Comparison of ENCODE assay signal across 8 cellular contexts in genomic region chr11:117095301-117096139, GRCh38. TPM values are rescaled to one million over a fixed set of nuclear protein-coding genes. Genes with fewer than 3 reads are reported as not detected.
A peak's percentile ranks its signal among the peaks of the same experiment; 100 is the strongest.
DNase-seq lines count a peak whose midpoint lies in the region; ATAC-seq and TF ChIP-seq lines count a peak whose summit lies in the region.

No MANE protein-coding gene starts in this region.

- H3F3A ChIP-seq in neural cell (ENCODE audit: insufficient read depth, low read length, poor library complexity, severe bottlenecking): no peaks in the 10 kb centered on the region

- H3K9me3 ChIP-seq in colonic mucosa (no peaks in the 10 kb centered on the region), neural cell (ENCODE audit: low read length) (no peaks in the 10 kb centered on the region)

- no peaks in the 10 kb centered on the region for H4K20me1 ChIP-seq in neural cell (ENCODE audit: insufficient read depth)

- no peak overlapping the region for H3K4me3 ChIP-seq in colonic mucosa
- H3K4me3 ChIP-seq in neural cell (ENCODE audit: low read length): peak overlapping the region; percentile 86
- H3K4me3 ChIP-seq in H7 (ENCODE audit: insufficient read depth, low read depth, low read length): no peak overlapping the region

- TF ChIP-seq CTCF in colonic mucosa (IDR thresholded peaks at IDR 0.05) (no peak), neural cell (IDR thresholded peaks at IDR 0.05; ENCODE audit: poor library complexity, severe bottlenecking) (no peak)

- H2AFZ ChIP-seq in neural cell (ENCODE audit: low read depth, low read length): no peak overlapping the region

- H3K36me3 ChIP-seq in colonic mucosa: no peaks in the 10 kb centered on the region
- H3K36me3 ChIP-seq in neural cell (ENCODE audit: insufficient read depth, low read length): no peaks in the 10 kb centered on the region
- no peaks in the 10 kb centered on the region for H3K36me3 ChIP-seq in H7 (replicated peaks; ENCODE audit: control insufficient read depth, insufficient read depth, low read length)

- peaks cover 77% of the 10 kb centered on the region for H3K79me2 ChIP-seq in neural cell (replicated peaks; ENCODE audit: insufficient read depth, low read length)

- ATAC-seq in GM19035 (IDR thresholded peaks at IDR 0.05; ENCODE audit: unreplicated experiment) (no peak), HG03097 (IDR thresholded peaks at IDR 0.05; ENCODE audit: low FRiP score, unreplicated experiment) (no peak)

- no peak for TF ChIP-seq RAD21 in neural cell (conservative IDR thresholded peaks at IDR 0.05)

- peak; percentile 66 for DNase-seq in ELR (ENCODE audit: low read depth)
- peak; percentile 70 for DNase-seq in NCI-H524 treated with DMSO at 0.1 percent for 48 hours (lab: John Stamatoyannopoulos, UW)
- no peak for DNase-seq in colonic mucosa
- no peak for DNase-seq in NCI-H2029 (lab: John Stamatoyannopoulos, UW)
- no peak for DNase-seq in H7

- H3K4me2 ChIP-seq in neural cell (ENCODE audit: low read length): peak overlapping the region; percentile 86

- H3K27ac ChIP-seq in colonic mucosa (peak overlapping the region; percentile 81), neural cell (ENCODE audit: low read length) (peak overlapping the region; percentile 93)

- no peak for TF ChIP-seq EP300 in neural cell (conservative IDR thresholded peaks at IDR 0.05; ENCODE audit: poor library complexity, severe bottlenecking)

- no peaks in the 10 kb centered on the region for H3K27me3 ChIP-seq in colonic mucosa
- H3K27me3 ChIP-seq in neural cell (ENCODE audit: insufficient read depth, low read depth, low read length): no peaks in the 10 kb centered on the region
- no peaks in the 10 kb centered on the region for H3K27me3 ChIP-seq in H7 (ENCODE audit: control insufficient read depth, insufficient read depth, low read length)

- H3K4me1 ChIP-seq in colonic mucosa: peaks cover 17% of the 10 kb centered on the region

- H3K9me2 ChIP-seq in neural cell (ENCODE audit: insufficient read depth, low read length): no peaks in the 10 kb centered on the region

- peak overlapping the region in 1 of 2 donors; percentile 60 for H3K9ac ChIP-seq in colonic mucosa (ENCODE audit: low read depth in 2 of 2, low read length in 2 of 2)
- peak overlapping the region; percentile 96 for H3K9ac ChIP-seq in neural cell (ENCODE audit: low read length)

- intact Hi-C loops in colonic mucosa (cut with DNase I): no loop called here

TF ChIP-seq in neural cell, 6 proteins besides CTCF, POLR2A, EP300 and RAD21:
- TF ChIP-seq EZH2 (IDR thresholded peaks at IDR 0.05; ENCODE audit: borderline replicate concordance, insufficient read depth, low read length, poor library complexity, severe bottlenecking): no peak
- TF ChIP-seq REST (IDR thresholded peaks at IDR 0.05; ENCODE audit: borderline replicate concordance): no peak
- TF ChIP-seq POLR2AphosphoS5 (IDR thresholded peaks at IDR 0.05): no peak
- TF ChIP-seq MXI1 (conservative IDR thresholded peaks at IDR 0.05; ENCODE audit: poor library complexity, severe bottlenecking): no peak
- TF ChIP-seq SMC3 (conservative IDR thresholded peaks at IDR 0.05; ENCODE audit: poor library complexity): no peak
- no peak for TF ChIP-seq TAF1 (IDR thresholded peaks at IDR 0.05; ENCODE audit: low read depth)

RNA-seq across cellular contexts. Expression of gene SIK3, which starts 2.7 kb away (rescaled TPM):
- 10 to 100 TPM; 26.7 to 28.0 TPM for total RNA-seq in colonic mucosa
- polyA plus RNA-seq in neural cell: 10.7 and 11.2 TPM in 2 replicates
- 37.5 and 59.8 TPM in 2 replicates for polyA minus RNA-seq in neural cell
- total RNA-seq in H7 (2014; rRNA removed; shearing (Covaris generic)): 14.4 and 17.5 TPM in 2 replicates

RNA-seq across cellular contexts. Expression of gene PAFAH1B2, which starts 48.6 kb away (rescaled TPM):
- total RNA-seq in colonic mucosa: 10 to 100 TPM; 76.4 to 80.5 TPM
- polyA plus RNA-seq in neural cell: 85.9 and 87.2 TPM in 2 replicates
- polyA minus RNA-seq in neural cell: 306 and 311 TPM in 2 replicates
- total RNA-seq in H7 (2014; rRNA removed; shearing (Covaris generic)): 138 and 159 TPM in 2 replicates

Comparison
In these comparisons a context has a peak if more than half of its experiments do, and no peak if none do; other contexts are left out.
1. DNase-seq: peak in ELR (single experiment) and NCI-H524 treated with DMSO at 0.1 percent for 48 hours (single experiment); none in colonic mucosa (single experiment), NCI-H2029 (single experiment) and H7 (single experiment).